ENCODE assay signal across 8 cellular contexts in the genomic region with DNA sequence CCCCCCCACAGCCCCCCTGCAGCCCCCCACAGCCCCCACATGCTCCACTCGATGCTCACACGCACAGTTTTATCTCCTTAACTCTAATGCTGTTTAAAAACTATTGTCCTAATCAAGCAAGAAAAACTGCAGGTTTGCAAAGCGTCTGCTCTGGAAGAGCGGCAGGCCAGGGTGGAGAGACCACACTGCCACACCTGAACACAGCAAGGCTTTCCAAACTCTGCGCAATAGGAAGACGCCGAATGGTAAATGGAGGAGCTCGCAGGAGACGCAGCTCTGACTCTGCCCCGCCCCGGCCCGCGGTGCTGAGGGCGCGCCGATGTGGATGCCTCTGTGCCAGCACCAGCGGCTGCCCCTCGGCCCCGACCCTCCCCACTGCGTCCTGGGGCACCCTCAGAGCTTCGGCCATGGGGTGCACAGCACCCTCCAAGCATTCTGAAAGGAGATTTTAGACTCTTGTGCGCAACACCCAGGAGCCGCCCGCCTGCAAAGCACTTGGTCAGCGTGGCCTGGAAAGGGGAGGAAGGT. TPM values are rescaled to one million over a fixed set of nuclear protein-coding genes. Genes with fewer than 3 reads are reported as not detected.
DNase-seq lines count a peak whose midpoint lies in the region; ATAC-seq lines count a peak whose summit lies in the region.

No MANE protein-coding gene starts in this region.

- intact Hi-C loops in left ventricle myocardium superior (cut with micrococcal nuclease) (no loop called here), posterior vena cava (cut with DNase I) (loop anchor here in 1 of 2 donors (5.0 kb wide), 1 partner anchor 33 kb away; no protein-coding TSS in a partner anchor)

- no peak overlapping the region for H3K9ac ChIP-seq in stomach smooth muscle (ENCODE audit: low read length in 2 of 2)

- DNase-seq in NCI-H510A treated with DMSO at 0.1 percent for 48 hours (lab: John Stamatoyannopoulos, UW): peak; percentile 30
- no peak for DNase-seq in NCI-H510A (lab: John Stamatoyannopoulos, UW)
- DNase-seq in SW480 (ENCODE audit: low spot score): peak; percentile 71
- peak; percentile 37 for DNase-seq in left ventricle myocardium superior
- DNase-seq in posterior vena cava (ENCODE audit: low spot score): no peak
- no peak for DNase-seq in stimulated activated CD4-positive, alpha-beta T cell treated with anti-CD3 and anti-CD28 coated beads, Interleukin-4, amount 100 ng/mL, for 24 hours

- no peaks in the 10 kb centered on the region for H3K9me3 ChIP-seq in stomach smooth muscle (ENCODE audit: control insufficient read depth in 2 of 2, low read length in 2 of 2)

- H3K27ac ChIP-seq in stomach smooth muscle (ENCODE audit: low read length): peak overlapping the region; percentile 55

- no peak overlapping the region for H3K4me3 ChIP-seq in stomach smooth muscle (ENCODE audit: low read length in 2 of 2)

- H3K27me3 ChIP-seq in stomach smooth muscle (ENCODE audit: control insufficient read depth in 1 of 2, insufficient read depth in 2 of 2, low read length in 2 of 2): no peaks in the 10 kb centered on the region

- ATAC-seq in left ventricle myocardium superior: no peak
- ATAC-seq in GM21515 (IDR thresholded peaks at IDR 0.05; ENCODE audit: unreplicated experiment): no peak

- H3K36me3 ChIP-seq in stomach smooth muscle (ENCODE audit: control insufficient read depth in 2 of 2, insufficient read depth in 2 of 2, low read length in 2 of 2): no peaks in the 10 kb centered on the region

- H3K4me1 ChIP-seq in stomach smooth muscle (ENCODE audit: control insufficient read depth, insufficient read depth, low read length): peaks cover 36% of the 10 kb centered on the region

RNA-seq across cellular contexts. Expression of gene RASA3, which starts 32.4 kb away (rescaled TPM):
- total RNA-seq in left ventricle myocardium superior (12.3 TPM), posterior vena cava (10 to 100 TPM; 28.8 to 30.1 TPM)

Comparison
In these comparisons a context has a peak if more than half of its experiments do, and no peak if none do; other contexts are left out.
1. DNase-seq: peak in NCI-H510A treated with DMSO at 0.1 percent for 48 hours (single experiment), SW480 (single experiment) and left ventricle myocardium superior (single experiment); none in NCI-H510A (single experiment), posterior vena cava (single experiment) and stimulated activated CD4-positive, alpha-beta T cell treated with anti-CD3 and anti-CD28 coated beads, Interleukin-4, amount 100 ng/mL, for 24 hours (single experiment).